10 cellular contexts compared by ENCODE assay signal in genomic region chr5:43772601-43773031, GRCh38.
A peak's percentile ranks its signal among the peaks of the same experiment; 100 is the strongest.
DNase-seq lines count a peak whose midpoint lies in the region; ATAC-seq, FAIRE-seq and TF ChIP-seq lines count a peak whose summit lies in the region.
"Had no signal": no experiment of that assay in that cellular context is flagged by ENCODE, and none has a peak within 500 bp of the region (broad histone marks: within the 10 kb centered on the region; RNA-seq: fewer than 3 reads in every experiment).

No MANE protein-coding gene starts in this region.

- H3K27me3 ChIP-seq in astrocyte (ENCODE audit: insufficient read depth, low read length) = no peaks in the 10 kb centered on the region

- no peak for FAIRE-seq in astrocyte (lab: Jason Lieb, UNC)
- FAIRE-seq: frontal cortex had no signal

- H3K4me1 ChIP-seq in astrocyte (ENCODE audit: insufficient read depth, low read length) = peaks cover 6% of the 10 kb centered on the region

- H3K27ac ChIP-seq in astrocyte (ENCODE audit: low read depth, low read length) = peak overlapping the region; percentile 14
- H3K27ac ChIP-seq: 22Rv1 had no signal

- in situ Hi-C loops in GM13976 (cut with MboI; ENCODE audit: low sequenced_read_pairs, unreplicated experiment) = no loop called here

- H3K36me3 ChIP-seq in astrocyte (ENCODE audit: insufficient read depth, low read length) = no peaks in the 10 kb centered on the region

- H3K4me3 Mint-ChIP-seq in astrocyte (ENCODE audit: unreplicated experiment) = no peak overlapping the region

- no peak for TF ChIP-seq CTCF in astrocyte (IDR thresholded peaks at IDR 0.05; ENCODE audit: insufficient read depth, low read depth, low read length)
- TF ChIP-seq CTCF in omental fat pad (IDR thresholded peaks at IDR 0.05) = no peak
- no peak for TF ChIP-seq CTCF in GM13976 (IDR thresholded peaks at IDR 0.05; ENCODE audit: borderline replicate concordance, control extremely low read depth, extremely low read depth, insufficient read depth, missing control alignments)

- H3K9me3 Mint-ChIP-seq in astrocyte (ENCODE audit: unreplicated experiment) = peaks cover 2% of the 10 kb centered on the region

- H3K27me3 Mint-ChIP-seq in astrocyte (ENCODE audit: low read depth, unreplicated experiment) = no peaks in the 10 kb centered on the region

- ATAC-seq in omental fat pad (ENCODE audit: low FRiP score) (peak; percentile 21), HG02759 (IDR thresholded peaks at IDR 0.05; ENCODE audit: unreplicated experiment) (no peak)

- H2AFZ ChIP-seq in astrocyte (ENCODE audit: low read depth, low read length) = no peak overlapping the region

- H3K27ac Mint-ChIP-seq in astrocyte (ENCODE audit: unreplicated experiment) = peak overlapping the region; percentile 99

- H3K9ac ChIP-seq in astrocyte (ENCODE audit: low read length) = no peak overlapping the region

- peaks cover 25% of the 10 kb centered on the region for H3K4me1 Mint-ChIP-seq in astrocyte (ENCODE audit: low read depth, unreplicated experiment)

- no peaks in the 10 kb centered on the region for H3K36me3 Mint-ChIP-seq in astrocyte (ENCODE audit: low read depth, unreplicated experiment)

- no peaks in the 10 kb centered on the region for H3K79me2 ChIP-seq in astrocyte (ENCODE audit: insufficient read depth, low read length)

- H3K9me3 ChIP-seq in astrocyte (ENCODE audit: insufficient read depth, low read depth, low read length) = no peaks in the 10 kb centered on the region

- no peak overlapping the region for H3K4me3 ChIP-seq in astrocyte (ENCODE audit: insufficient read depth, low read depth, low read length)

- H3K4me2 ChIP-seq in astrocyte (ENCODE audit: low read length) = peak overlapping the region; percentile 60

- H4K20me1 ChIP-seq in astrocyte (ENCODE audit: insufficient read depth, low read length) = no peaks in the 10 kb centered on the region

- DNase-seq in NCI-H2029 (lab: John Stamatoyannopoulos, UW) = peak; percentile 8
- no peak for DNase-seq in NCI-H2029 treated with DMSO at 0.1 percent for 48 hours (lab: John Stamatoyannopoulos, UW)
- DNase-seq in M059J (ENCODE audit: low read depth) = peak; percentile 63
- peak; percentile 52 for DNase-seq in astrocyte (ENCODE audit: low read depth)
- DNase-seq in omental fat pad (ENCODE audit: low spot score) = no peak
- DNase-seq in putamen (ENCODE audit: low spot score) = no peak
- DNase-seq in GM13976 (ENCODE audit: low spot score) = no peak

Comparison
In these comparisons a context has a peak if more than half of its experiments do, and no peak if none do; other contexts are left out.
1. DNase-seq: peak in NCI-H2029 (single experiment), M059J (single experiment) and astrocyte (single experiment); none in NCI-H2029 treated with DMSO at 0.1 percent for 48 hours (single experiment), omental fat pad (single experiment), putamen (single experiment) and GM13976 (single experiment).